In genomic region chr14:89430271-89430620, GRCh38 we compare ENCODE assay signal across 8 cellular contexts. TPM values are rescaled to one million over a fixed set of nuclear protein-coding genes. Genes with fewer than 3 reads are reported as not detected.
DNase-seq lines count a peak whose midpoint lies in the region; ATAC-seq and TF ChIP-seq lines count a peak whose summit lies in the region.

No MANE protein-coding gene starts in this region.

- H3K9me3 ChIP-seq in heart right ventricle (peaks cover 0 to 6% (median 0%) of the 10 kb centered on the region in 11 donors), Peyer's patch (no peaks in the 10 kb centered on the region), iPS-20b (ENCODE audit: insufficient read depth, low read depth, low read length) (no peaks in the 10 kb centered on the region), upper lobe of right lung (no peaks in the 10 kb centered on the region)

- TF ChIP-seq POLR2A in Peyer's patch (IDR thresholded peaks at IDR 0.05) = no peak

- H3K4me1 ChIP-seq in heart right ventricle (peaks cover 12 to 53% (median 41%) of the 10 kb centered on the region in 9 donors), Peyer's patch (peaks cover 0 to 34% (median 14%) of the 10 kb centered on the region in 4 donors), iPS-20b (ENCODE audit: insufficient read depth, low read length) (peaks cover 28% of the 10 kb centered on the region), upper lobe of right lung (peaks cover 19% of the 10 kb centered on the region)

- no peaks in the 10 kb centered on the region for H3K36me3 ChIP-seq in heart right ventricle
- no peaks in the 10 kb centered on the region for H3K36me3 ChIP-seq in Peyer's patch
- no peaks in the 10 kb centered on the region for H3K36me3 ChIP-seq in iPS-20b (ENCODE audit: insufficient read depth, low read depth, low read length)
- H3K36me3 ChIP-seq in upper lobe of right lung = no peaks in the 10 kb centered on the region

- peak overlapping the region; percentile 4; the same call in 1 of the 2 replicates for H3K9ac ChIP-seq in iPS-20b (ENCODE audit: low read depth, low read length)

- H3K27me3 ChIP-seq in heart right ventricle (no peaks in the 10 kb centered on the region), Peyer's patch (no peaks in the 10 kb centered on the region), iPS-20b (ENCODE audit: insufficient read depth, low read length) (no peaks in the 10 kb centered on the region), upper lobe of right lung (no peaks in the 10 kb centered on the region)

- DNase-seq in heart right ventricle (no peak), cardiac septum (ENCODE audit: low spot score) (no peak), Peyer's patch (peak in 1 of 3 donors; percentile 25), upper lobe of right lung (no peak), G401 (ENCODE audit: low spot score) (no peak), OCI-M2 (lab: John Stamatoyannopoulos, UW; ENCODE audit: unreplicated experiment) (no peak)
- no peak for DNase-seq in stimulated activated CD8-positive, alpha-beta memory T cell treated with anti-CD3 and anti-CD28 coated beads, Interleukin-4, amount 100 ng/mL, for 48 hours

- ATAC-seq in heart right ventricle (peak in 2 of 8 donors; percentile 6 to 34), upper lobe of right lung (no peak)

- H3K27ac ChIP-seq in heart right ventricle = peak overlapping the region; percentile 1 to 89 (median 66)
- H3K27ac ChIP-seq in Peyer's patch = peak overlapping the region; percentile 47 to 74 (median 72)
- no peak overlapping the region for H3K27ac ChIP-seq in iPS-20b (ENCODE audit: low read length)
- peak overlapping the region; percentile 71 for H3K27ac ChIP-seq in upper lobe of right lung

- H3K4me3 ChIP-seq in heart right ventricle (peak overlapping the region in 9 of 10 donors; percentile 15 to 47 (median 44)), Peyer's patch (peak overlapping the region; percentile 9 to 38 (median 25)), iPS-20b (ENCODE audit: low read length) (no peak overlapping the region), upper lobe of right lung (peak overlapping the region; percentile 43)

- intact Hi-C loops in heart right ventricle (cut with DNase I) = no loop called here
- intact Hi-C loops in cardiac septum (cut with DNase I) = no loop called here
- intact Hi-C loops in upper lobe of right lung (cut with DNase I) = no loop called here

- TF ChIP-seq CTCF in heart right ventricle (IDR thresholded peaks at IDR 0.05) (no peak), Peyer's patch (IDR thresholded peaks at IDR 0.05) (no peak), upper lobe of right lung (IDR thresholded peaks at IDR 0.05) (no peak)

- in situ Hi-C loops in G401 (cut with HindIII; ENCODE audit: low sequenced_read_pairs) = no loop called here

- 18 to 47% methylated on average over 1 of the region's 1 CpG for WGBS in heart right ventricle, 2 donors

RNA-seq across cellular contexts. Expression of gene FOXN3, which starts 13.2 kb away (rescaled TPM):
- total RNA-seq in heart right ventricle (100 to 1,000 TPM in 8 of 10 donors, 10 to 100 TPM in 2; 87.5 to 150 (median 114) TPM), cardiac septum (87.6 TPM), Peyer's patch (100 to 1,000 TPM; 129 to 213 (median 163) TPM), upper lobe of right lung (103 TPM)
- polyA plus RNA-seq in heart right ventricle = 10 to 100 TPM; 13.0 to 21.1 TPM
- total RNA-seq in G401 (2014; rRNA removed; shearing (Covaris generic)) = 7.6 and 10.0 TPM in 2 replicates
